In genomic region chr3:158434412-158435038, GRCh38 we compare ENCODE assay signal across 8 cellular contexts.
DNase-seq lines count a peak whose midpoint lies in the region; ATAC-seq, FAIRE-seq and TF ChIP-seq lines count a peak whose summit lies in the region.

No MANE protein-coding gene starts in this region.

- H3K18ac ChIP-seq in H1 (ENCODE audit: extremely low read depth, low read length), result no peak overlapping the region

- no peak overlapping the region for H2BK5ac ChIP-seq in H1 (ENCODE audit: low read depth, low read length)

- peak; percentile 81 to 86 for TF ChIP-seq RAD21 in H1 (IDR thresholded peaks at IDR 0.05 in 1 of 2, conservative IDR thresholded peaks at IDR 0.05 in 1 of 2; ENCODE audit: low read depth in 2 of 2, low read length in 2 of 2)

- H3K79me2 ChIP-seq in H1 (ENCODE audit: control insufficient read depth in 1 of 2, insufficient read depth in 2 of 2, low read length in 2 of 2), result no peaks in the 10 kb centered on the region

- peaks cover 1% of the 10 kb centered on the region for H3K9me3 Mint-ChIP-seq in memory B cell

- no peak overlapping the region for H2BK20ac ChIP-seq in H1 (ENCODE audit: low read length)

- H3K79me1 ChIP-seq in H1 (ENCODE audit: low read depth, low read length), result no peaks in the 10 kb centered on the region

- no peaks in the 10 kb centered on the region for H3K36me3 ChIP-seq in H1 (ENCODE audit: control insufficient read depth in 2 of 4, insufficient read depth in 4 of 4, low read length in 3 of 4)
- no peaks in the 10 kb centered on the region for H3K36me3 ChIP-seq in suprapubic skin

- H3K9ac ChIP-seq in H1 (replicated peaks in 1 of 4; ENCODE audit: extremely low read depth in 1 of 4, low read depth in 3 of 4, low read length in 3 of 4), result no peak overlapping the region

- ATAC-seq in GM18505 (IDR thresholded peaks at IDR 0.05; ENCODE audit: unreplicated experiment) (peak; percentile 79), HG02884 (IDR thresholded peaks at IDR 0.05; ENCODE audit: unreplicated experiment) (peak; percentile 99), memory B cell (ENCODE audit: low read depth) (peak; percentile 50)

- H3K27me3 Mint-ChIP-seq in memory B cell, result no peaks in the 10 kb centered on the region

- no peak overlapping the region for H3K4me3 Mint-ChIP-seq in memory B cell

- no peak overlapping the region for H4K91ac ChIP-seq in H1 (replicated peaks; ENCODE audit: insufficient read length, low read length)

- TF ChIP-seq EP300 in H1 (IDR thresholded peaks at IDR 0.05; ENCODE audit: borderline replicate concordance in 1 of 2, low read depth in 2 of 2, low read length in 2 of 2) (no peak), suprapubic skin (IDR thresholded peaks at IDR 0.05) (no peak)

- POLR2A ChIA-PET in H1 (lab: Charles Lee; ENCODE audit: partially characterized antibody), result no interaction called here

- no peak overlapping the region for H3K4me2 ChIP-seq in H1 (ENCODE audit: insufficient read depth in 1 of 2, low read depth in 2 of 2, low read length in 2 of 2)

- no peak overlapping the region for H3K4ac ChIP-seq in H1 (replicated peaks; ENCODE audit: insufficient read length, low read depth, low read length)

- no peak for TF ChIP-seq POLR2A in GM18505 (IDR thresholded peaks at IDR 0.05; ENCODE audit: borderline replicate concordance, extremely low read depth, insufficient read depth, insufficient read length)
- no peak for TF ChIP-seq POLR2A in H1 (IDR thresholded peaks at IDR 0.05; ENCODE audit: control extremely low read depth in 1 of 2, low read depth in 2 of 2, low read length in 2 of 2)
- no peak for TF ChIP-seq POLR2A in suprapubic skin (IDR thresholded peaks at IDR 0.05)

- H4K20me1 ChIP-seq in H1 (replicated peaks in 1 of 2; ENCODE audit: control insufficient read depth in 1 of 2, insufficient read depth in 2 of 2, low read length in 2 of 2), result no peaks in the 10 kb centered on the region

- H2BK15ac ChIP-seq in H1 (ENCODE audit: low read length), result no peak overlapping the region

- no peak for FAIRE-seq in H1 (lab: Jason Lieb, UNC)

- no peak overlapping the region for H4K5ac ChIP-seq in H1 (ENCODE audit: insufficient read length, low read depth, low read length)

- H4K8ac ChIP-seq in H1 (ENCODE audit: extremely low read depth, insufficient read depth, low read length), result no peak overlapping the region

- no peak overlapping the region for H2AFZ ChIP-seq in H1 (ENCODE audit: low read length)

- H3K27ac ChIP-seq in H1 (ENCODE audit: low read depth, low read length), result no peak overlapping the region
- no peak overlapping the region for H3K27ac ChIP-seq in suprapubic skin

- CTCF ChIA-PET in H1 (lab: Charles Lee; ENCODE audit: partially characterized antibody), result interaction anchor here (0.6 to 2.8 kb wide), 21 partner anchors 9 to 828 kb away, joined by 3 to 15 read pairs (median 4); no protein-coding TSS in a partner anchor

- 13% methylated on average over 4 of the region's 4 CpGs; no CpG with 5 or more reads in 1 of the 2 experiments for WGBS in H1 (ENCODE audit: extremely low coverage in 1 of 2, insufficient coverage in 1 of 2, insufficient read length in 1 of 2, insufficient replicate concordance in 2 of 2, low coverage in 1 of 2, low lambda C conversion rate in 2 of 2, missing lambda C conversion rate in 1 of 2), 2 experiments
- WGBS in suprapubic skin, result 4% methylated on average over 4 of the region's 4 CpGs

- H3K23me2 ChIP-seq in H1 (ENCODE audit: low read depth, low read length), result no peaks in the 10 kb centered on the region

- H3K36me3 Mint-ChIP-seq in memory B cell, result peaks cover 10% of the 10 kb centered on the region

- H3K4me1 Mint-ChIP-seq in memory B cell, result no peaks in the 10 kb centered on the region

- H3K56ac ChIP-seq in H1 (replicated peaks; ENCODE audit: insufficient read length, low read depth, low read length), result no peak overlapping the region

- no peak overlapping the region for H2AK5ac ChIP-seq in H1 (ENCODE audit: low read depth, low read length)

- no peak overlapping the region for H3K4me3 ChIP-seq in H1 (ENCODE audit: extremely low read depth in 1 of 4, insufficient read depth in 2 of 4, low read depth in 3 of 4, low read length in 4 of 4)
- H3K4me3 ChIP-seq in suprapubic skin, result no peak overlapping the region

- H3K9me3 ChIP-seq in H1 (ENCODE audit: insufficient read depth in 2 of 2, low read depth in 1 of 2, low read length in 1 of 2) (no peaks in the 10 kb centered on the region), suprapubic skin (no peaks in the 10 kb centered on the region)

- TF ChIP-seq CTCF in AG09319 (IDR thresholded peaks at IDR 0.05; ENCODE audit: low read depth, low read length) (peak; percentile 67), H1 (IDR thresholded peaks at IDR 0.05; ENCODE audit: control extremely low read depth in 1 of 3, insufficient read depth in 1 of 3, low read depth in 1 of 3, low read length in 3 of 3) (peak in 2 of 3 experiments; percentile 57 to 72; a peak in 3 of 4 replicates), suprapubic skin (IDR thresholded peaks at IDR 0.05) (peak; percentile 38 to 58)

- H3K23ac ChIP-seq in H1 (ENCODE audit: insufficient read length), result no peak overlapping the region

- no peak overlapping the region for H3K14ac ChIP-seq in H1 (ENCODE audit: insufficient read length)

- H2BK120ac ChIP-seq in H1 (replicated peaks; ENCODE audit: low read depth, low read length), result no peak overlapping the region

- DNase-seq in AG09319 (ENCODE audit: extremely low read depth, low read depth) (peak; percentile 34), NCI-H1694 treated with DMSO at 0.1 percent for 48 hours (lab: John Stamatoyannopoulos, UW) (peak; percentile 64), UCSD-AML1 (lab: John Stamatoyannopoulos, UW; ENCODE audit: unreplicated experiment) (peak; percentile 11), H1 (ENCODE audit: low read depth in 1 of 2, low spot score in 2 of 2) (peak; percentile 21 to 59), memory B cell (ENCODE audit: low spot score in 2 of 2) (peak; percentile 12 to 23), suprapubic skin (ENCODE audit: low spot score in 2 of 2) (no peak)

- H3K4me1 ChIP-seq in H1 (replicated peaks in 1 of 4; ENCODE audit: control insufficient read depth in 3 of 4, insufficient read depth in 4 of 4, low read length in 3 of 4) (no peaks in the 10 kb centered on the region), suprapubic skin (no peaks in the 10 kb centered on the region)

- H2BK12ac ChIP-seq in H1 (ENCODE audit: low read depth, low read length), result no peak overlapping the region

- H3K27me3 ChIP-seq in H1 (replicated peaks in 1 of 4; ENCODE audit: control insufficient read depth in 3 of 4, extremely low read depth in 1 of 4, insufficient read depth in 3 of 4, low read length in 3 of 4), result no peaks in the 10 kb centered on the region
- no peaks in the 10 kb centered on the region for H3K27me3 ChIP-seq in suprapubic skin

- H3K27ac Mint-ChIP-seq in memory B cell, result no peak overlapping the region

TF ChIP-seq in H1, 55 proteins besides CTCF, POLR2A, EP300 and RAD21 (continues in another document):
- TF ChIP-seq BACH1 (IDR thresholded peaks at IDR 0.05; ENCODE audit: low read length), result no peak

Comparison
In these comparisons a context has a peak if more than half of its experiments do, and no peak if none do; other contexts are left out.
1. DNase-seq: peak in AG09319 (single experiment), NCI-H1694 treated with DMSO at 0.1 percent for 48 hours (single experiment), UCSD-AML1 (single experiment), H1 (2 of 2) and memory B cell (2 of 2); none in suprapubic skin (0 of 2).
2. Peak in every context shown above with its lines, with median percentiles within 50 percentile points of each other: CTCF ChIP-seq and ATAC-seq.